Comparison of ENCODE assay signal across 17 cellular contexts in the genomic region with DNA sequence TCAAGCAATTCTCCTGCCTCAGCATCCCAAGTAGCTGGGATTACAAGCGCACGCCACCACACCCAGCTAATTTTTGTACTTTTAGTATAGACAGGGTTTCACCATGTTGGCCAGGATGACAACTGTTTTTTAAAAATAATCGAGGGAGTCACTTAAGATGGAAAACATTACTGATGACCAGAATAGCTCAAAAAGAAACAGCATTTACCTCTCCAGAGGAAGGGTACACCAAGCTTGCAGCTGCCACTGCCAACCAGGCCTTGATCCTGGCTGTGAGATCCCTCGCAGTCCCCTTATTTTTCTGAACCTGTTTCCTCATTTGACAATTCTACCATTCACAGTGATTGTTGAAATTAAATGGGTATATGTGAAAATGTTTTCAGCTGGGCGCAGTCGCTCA.
"Had no signal": no experiment of that assay in that cellular context is flagged by ENCODE, and none has a peak within 500 bp of the region (broad histone marks: within the 10 kb centered on the region; RNA-seq: fewer than 3 reads in every experiment).

No MANE protein-coding gene starts in this region.

- H3K4me3 Mint-ChIP-seq: immature natural killer cell, memory B cell had no signal

- DNase-seq: dermis blood vessel endothelial cell; dorsolateral prefrontal cortex; effector CD4-positive, alpha-beta T cell; effector memory CD4-positive, alpha-beta T cell; foreskin keratinocyte; heart left ventricle; hypothalamus; immature natural killer cell; islet precursor cell; kidney; kidney glomerular epithelial cell; left colon; left ventricle myocardium inferior; mammary epithelial cell; mesendoderm; midbrain had no signal

- H3K9me3 Mint-ChIP-seq: immature natural killer cell had no signal

- H3K27me3 Mint-ChIP-seq: memory B cell had no signal

- H3K27ac Mint-ChIP-seq: memory B cell had no signal
